12 cellular contexts compared by ENCODE assay signal in the genomic region with DNA sequence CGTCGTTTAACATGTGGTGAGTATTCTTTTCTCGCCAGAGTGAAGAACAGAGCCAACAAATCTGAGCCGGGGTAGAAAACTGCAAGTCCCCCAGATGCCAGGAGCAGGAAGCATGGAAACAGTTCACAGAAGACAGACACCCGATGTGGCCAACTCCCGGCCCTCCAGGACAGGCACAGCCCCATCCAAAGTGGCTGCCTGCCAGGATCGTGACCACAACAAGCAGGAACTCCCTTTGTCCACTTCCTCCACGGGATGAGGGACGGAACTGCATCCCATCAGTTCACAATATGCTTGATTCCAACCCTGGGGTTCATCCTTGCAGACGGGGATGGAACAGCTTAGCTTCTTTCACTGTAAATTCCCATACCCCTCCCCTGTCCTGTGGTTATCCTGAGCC.
DNase-seq lines count a peak whose midpoint lies in the region; ATAC-seq and TF ChIP-seq lines count a peak whose summit lies in the region.
"Had no signal": no experiment of that assay in that cellular context is flagged by ENCODE, and none has a peak within 500 bp of the region (broad histone marks: within the 10 kb centered on the region; RNA-seq: fewer than 3 reads in every experiment).

No MANE protein-coding gene starts in this region.

- no peak overlapping the region for H3K4me3 ChIP-seq in fibroblast of the aortic adventitia (ENCODE audit: low read depth, low read length)
- H3K4me3 ChIP-seq in A673 (ENCODE audit: low read depth, low read length, poor library complexity, severe bottlenecking) = no peak overlapping the region

- TF ChIP-seq CTCF in fibroblast of the aortic adventitia (IDR thresholded peaks at IDR 0.05; ENCODE audit: insufficient read depth, low read length) = no peak
- no peak for TF ChIP-seq CTCF in A673 (conservative IDR thresholded peaks at IDR 0.05; ENCODE audit: low read depth, low read length)

- no peak for ATAC-seq in GM18498 (IDR thresholded peaks at IDR 0.05; ENCODE audit: unreplicated experiment)
- ATAC-seq: Panc1 had no signal

- H3K27ac ChIP-seq in A673 (ENCODE audit: low read depth, low read length, poor library complexity, severe bottlenecking) = no peak overlapping the region
- H3K27ac ChIP-seq: C4-2B had no signal

- no peaks in the 10 kb centered on the region for H3K4me1 ChIP-seq in A673 (ENCODE audit: insufficient read depth, low read length, poor library complexity, severe bottlenecking)

- BruUV-seq in A673 (replicated peaks; lab: Mats Ljungman, UMichigan) = no TSS peak

- peaks cover 37% of the 10 kb centered on the region for H3K27me3 ChIP-seq in A673 (replicated peaks; ENCODE audit: insufficient read depth, low read depth, low read length, poor library complexity)

- CTCF ChIA-PET in A673 (lab: Charles Lee) = no interaction called here

- DNase-seq in Daoy (ENCODE audit: low read depth) (peak; percentile 67), RPMI7951 (ENCODE audit: low read depth) (peak; percentile 74), fibroblast of the aortic adventitia (ENCODE audit: low read depth) (peak; percentile 25), pons (ENCODE audit: low spot score) (peak; percentile 12), NCI-H510A treated with DMSO at 0.1 percent for 48 hours (lab: John Stamatoyannopoulos, UW) (no peak), A673 (ENCODE audit: low spot score) (no peak)
- no peak for DNase-seq in activated naive CD4-positive, alpha-beta T cell treated with Interleukin-2 at 50 U/mL for 16 hours
- DNase-seq: endodermal cell; stimulated activated CD4-positive, alpha-beta T cell treated with anti-CD3 and anti-CD28 coated beads, Interleukin-12 subunit alpha, Interleukin-12 subunit beta, amount 100 ng/mL, for 4 hours had no signal

- POLR2A ChIA-PET in A673 (lab: Charles Lee; ENCODE audit: low non-redundant PET) = no interaction called here

- intact Hi-C loops in A673 (cut with micrococcal nuclease; ENCODE audit: unreplicated experiment) = no loop called here

- H3K9me3 ChIP-seq in A673 (ENCODE audit: low read depth, low read length, poor library complexity, severe bottlenecking) = no peaks in the 10 kb centered on the region

- H3K36me3 ChIP-seq in A673 (ENCODE audit: insufficient read depth, low read length, poor library complexity, severe bottlenecking) = no peaks in the 10 kb centered on the region

Comparison
In these comparisons a context has a peak if more than half of its experiments do, and no peak if none do; other contexts are left out.
1. DNase-seq: peak in Daoy (single experiment), RPMI7951 (single experiment), fibroblast of the aortic adventitia (single experiment) and pons (single experiment); none in NCI-H510A treated with DMSO at 0.1 percent for 48 hours (single experiment), A673 (single experiment) and activated naive CD4-positive, alpha-beta T cell treated with Interleukin-2 at 50 U/mL for 16 hours (single experiment).